ENCODE assay signal across 17 cellular contexts in genomic region chr6:170056329-170056728, GRCh38.
A peak's percentile ranks its signal among the peaks of the same experiment; 100 is the strongest.
DNase-seq lines count a peak whose midpoint lies in the region; ATAC-seq and TF ChIP-seq lines count a peak whose summit lies in the region.
"Had no signal": no experiment of that assay in that cellular context is flagged by ENCODE, and none has a peak within 500 bp of the region (broad histone marks: within the 10 kb centered on the region; RNA-seq: fewer than 3 reads in every experiment).

No MANE protein-coding gene starts in this region.

- peaks cover 8 to 17% of the 10 kb centered on the region in 2 donors for H3K4me1 Mint-ChIP-seq in natural killer cell treated with Interleukin-12 subunit alpha and Interleukin-12 subunit beta and Interleukin-15 and Interleukin-18, amount 100 ng/mL, for 72 hours (ENCODE audit: low read depth in 2 of 2)
- peaks cover 7 to 15% of the 10 kb centered on the region in 2 donors for H3K4me1 Mint-ChIP-seq in natural killer cell
- H3K4me1 Mint-ChIP-seq in activated CD4-positive, alpha-beta T cell treated with anti-CD3 and anti-CD28 coated beads, Interleukin-2, amount 10 ng/mL, durations not matched to agents 24 days and 14 days, result no peaks in the 10 kb centered on the region
- no peaks in the 10 kb centered on the region for H3K4me1 Mint-ChIP-seq in activated T-cell treated with anti-CD3 and anti-CD28 coated beads, Interleukin-2, amount 50 U/mL, for 4 hours (ENCODE audit: low read depth)
- H3K4me1 Mint-ChIP-seq: CD8-positive, alpha-beta memory T cell had no signal

- H3K36me3 ChIP-seq in lower lobe of right lung, result no peaks in the 10 kb centered on the region
- H3K36me3 ChIP-seq: HAP-1 had no signal

- no peaks in the 10 kb centered on the region for H3K4me1 ChIP-seq in lower lobe of right lung
- H3K4me1 ChIP-seq: HAP-1 had no signal

- H3K4me3 ChIP-seq in lower lobe of right lung, result no peak overlapping the region
- H3K4me3 ChIP-seq: HAP-1, K562 had no signal

- peaks cover 8 to 13% of the 10 kb centered on the region in 2 donors for H3K27me3 Mint-ChIP-seq in natural killer cell treated with Interleukin-12 subunit alpha and Interleukin-12 subunit beta and Interleukin-15 and Interleukin-18, amount 100 ng/mL, for 72 hours
- peaks cover 13 to 25% of the 10 kb centered on the region in 2 donors for H3K27me3 Mint-ChIP-seq in natural killer cell (ENCODE audit: low read depth in 2 of 2)
- H3K27me3 Mint-ChIP-seq in activated CD4-positive, alpha-beta T cell treated with anti-CD3 and anti-CD28 coated beads, Interleukin-2, amount 10 ng/mL, durations not matched to agents 24 days and 14 days, result no peaks in the 10 kb centered on the region
- no peaks in the 10 kb centered on the region for H3K27me3 Mint-ChIP-seq in activated T-cell treated with anti-CD3 and anti-CD28 coated beads, Interleukin-2, amount 50 U/mL, for 4 hours (ENCODE audit: low read depth)
- H3K27me3 Mint-ChIP-seq: CD8-positive, alpha-beta memory T cell had no signal

- peak; percentile 59 for DNase-seq in natural killer cell treated with Interleukin-12 subunit alpha and Interleukin-12 subunit beta and Interleukin-15 and Interleukin-18, amount 100 ng/mL, for 72 hours (ENCODE audit: low spot score)
- DNase-seq in natural killer cell (no peak), left lobe of liver (ENCODE audit: low spot score) (peak; percentile 31), sciatic nerve (ENCODE audit: low spot score) (peak; percentile 26), ureter (ENCODE audit: low spot score) (peak; percentile 35), lower lobe of right lung (no peak)
- no peak for DNase-seq in activated CD4-positive, alpha-beta T cell treated with anti-CD3 and anti-CD28 coated beads, Interleukin-2, amount 10 ng/mL, durations not matched to agents 24 days and 14 days
- no peak for DNase-seq in activated T-cell treated with anti-CD3 and anti-CD28 coated beads, Interleukin-2, amount 50 U/mL, for 4 hours
- DNase-seq: CD8-positive, alpha-beta memory T cell; MM.1S; NCI-H1048; NCI-H1417 treated with DMSO at 0.1 percent for 48 hours; NCI-H187; NCI-H446 had no signal

- H3K27ac Mint-ChIP-seq in natural killer cell treated with Interleukin-12 subunit alpha and Interleukin-12 subunit beta and Interleukin-15 and Interleukin-18, amount 100 ng/mL, for 72 hours, result no peak overlapping the region
- no peak overlapping the region for H3K27ac Mint-ChIP-seq in natural killer cell
- no peak overlapping the region for H3K27ac Mint-ChIP-seq in activated CD4-positive, alpha-beta T cell treated with anti-CD3 and anti-CD28 coated beads, Interleukin-2, amount 10 ng/mL, durations not matched to agents 24 days and 14 days
- H3K27ac Mint-ChIP-seq: CD8-positive, alpha-beta memory T cell had no signal

- intact Hi-C loops in natural killer cell (cut with micrococcal nuclease) (no loop called here), sciatic nerve (cut with DNase I) (no loop called here), lower lobe of right lung (cut with DNase I) (no loop called here)
- intact Hi-C loops in activated CD4-positive, alpha-beta T cell treated with anti-CD3 and anti-CD28 coated beads, Interleukin-2, amount 10 ng/mL, durations not matched to agents 24 days and 14 days (cut with micrococcal nuclease), result no loop called here

- peaks cover 4% of the 10 kb centered on the region for H3K27me3 ChIP-seq in lower lobe of right lung (ENCODE audit: low read depth)

- no peak overlapping the region for H3K4me3 Mint-ChIP-seq in natural killer cell treated with Interleukin-12 subunit alpha and Interleukin-12 subunit beta and Interleukin-15 and Interleukin-18, amount 100 ng/mL, for 72 hours
- no peak overlapping the region for H3K4me3 Mint-ChIP-seq in natural killer cell
- H3K4me3 Mint-ChIP-seq in activated CD4-positive, alpha-beta T cell treated with anti-CD3 and anti-CD28 coated beads, Interleukin-2, amount 10 ng/mL, durations not matched to agents 24 days and 14 days, result no peak overlapping the region
- H3K4me3 Mint-ChIP-seq in activated T-cell treated with anti-CD3 and anti-CD28 coated beads, Interleukin-2, amount 50 U/mL, for 4 hours, result no peak overlapping the region
- H3K4me3 Mint-ChIP-seq: CD8-positive, alpha-beta memory T cell had no signal

- peaks cover 4% of the 10 kb centered on the region for H3K36me3 Mint-ChIP-seq in natural killer cell treated with Interleukin-12 subunit alpha and Interleukin-12 subunit beta and Interleukin-15 and Interleukin-18, amount 100 ng/mL, for 72 hours
- H3K36me3 Mint-ChIP-seq in natural killer cell, result no peaks in the 10 kb centered on the region
- H3K36me3 Mint-ChIP-seq in activated CD4-positive, alpha-beta T cell treated with anti-CD3 and anti-CD28 coated beads, Interleukin-2, amount 10 ng/mL, durations not matched to agents 24 days and 14 days (ENCODE audit: low read depth), result no peaks in the 10 kb centered on the region
- H3K36me3 Mint-ChIP-seq in activated T-cell treated with anti-CD3 and anti-CD28 coated beads, Interleukin-2, amount 50 U/mL, for 4 hours (ENCODE audit: insufficient read depth), result no peaks in the 10 kb centered on the region
- H3K36me3 Mint-ChIP-seq: CD8-positive, alpha-beta memory T cell had no signal

- no peak overlapping the region for H3K27ac ChIP-seq in lower lobe of right lung
- H3K27ac ChIP-seq: C4-2B had no signal

- TF ChIP-seq CTCF in natural killer cell (IDR thresholded peaks at IDR 0.05) (no peak), lower lobe of right lung (IDR thresholded peaks at IDR 0.05) (no peak)

- H3K9me3 Mint-ChIP-seq in natural killer cell treated with Interleukin-12 subunit alpha and Interleukin-12 subunit beta and Interleukin-15 and Interleukin-18, amount 100 ng/mL, for 72 hours, result no peaks in the 10 kb centered on the region
- H3K9me3 Mint-ChIP-seq in natural killer cell, result no peaks in the 10 kb centered on the region
- no peaks in the 10 kb centered on the region for H3K9me3 Mint-ChIP-seq in activated CD4-positive, alpha-beta T cell treated with anti-CD3 and anti-CD28 coated beads, Interleukin-2, amount 10 ng/mL, durations not matched to agents 24 days and 14 days
- no peaks in the 10 kb centered on the region for H3K9me3 Mint-ChIP-seq in activated T-cell treated with anti-CD3 and anti-CD28 coated beads, Interleukin-2, amount 50 U/mL, for 4 hours
- H3K9me3 Mint-ChIP-seq: CD8-positive, alpha-beta memory T cell had no signal

- ATAC-seq in natural killer cell treated with Interleukin-12 subunit alpha and Interleukin-12 subunit beta and Interleukin-15 and Interleukin-18, amount 100 ng/mL, for 72 hours, result no peak
- ATAC-seq in natural killer cell, result no peak
- ATAC-seq in left lobe of liver, result no peak
- no peak for ATAC-seq in sciatic nerve
- ATAC-seq in lower lobe of right lung, result no peak
- no peak for ATAC-seq in activated T-cell treated with anti-CD3 and anti-CD28 coated beads, Interleukin-2, amount 50 U/mL, for 4 hours
- ATAC-seq: K562 had no signal

- H3K9me3 ChIP-seq in lower lobe of right lung, result no peaks in the 10 kb centered on the region
- H3K9me3 ChIP-seq: HAP-1 had no signal

Comparison
In these comparisons a context has a peak if more than half of its experiments do, and no peak if none do; other contexts are left out.
1. DNase-seq: peak in natural killer cell treated with Interleukin-12 subunit alpha and Interleukin-12 subunit beta and Interleukin-15 and Interleukin-18, amount 100 ng/mL, for 72 hours (single experiment), left lobe of liver (single experiment), sciatic nerve (single experiment) and ureter (single experiment); none in natural killer cell (single experiment), lower lobe of right lung (single experiment), activated CD4-positive, alpha-beta T cell treated with anti-CD3 and anti-CD28 coated beads, Interleukin-2, amount 10 ng/mL, durations not matched to agents 24 days and 14 days (single experiment) and activated T-cell treated with anti-CD3 and anti-CD28 coated beads, Interleukin-2, amount 50 U/mL, for 4 hours (single experiment).